ENCODE assay signal across 16 cellular contexts in genomic region chr12:108004368-108004767, GRCh38.
A peak's percentile ranks its signal among the peaks of the same experiment; 100 is the strongest.
DNase-seq lines count a peak whose midpoint lies in the region; ATAC-seq, FAIRE-seq and TF ChIP-seq lines count a peak whose summit lies in the region.
"Had no signal": no experiment of that assay in that cellular context is flagged by ENCODE, and none has a peak within 500 bp of the region (broad histone marks: within the 10 kb centered on the region; RNA-seq: fewer than 3 reads in every experiment).

No MANE protein-coding gene starts in this region.

- no peaks in the 10 kb centered on the region for H3K9me2 ChIP-seq in PC-3 (replicated peaks; ENCODE audit: low read length)
- no peaks in the 10 kb centered on the region for H3K9me2 ChIP-seq in hepatocyte (replicated peaks; ENCODE audit: insufficient read depth)

- H2AFZ ChIP-seq in PC-3 (ENCODE audit: low read length) (no peak overlapping the region), hepatocyte (no peak overlapping the region)

- H3K79me2 ChIP-seq in PC-3 (ENCODE audit: low read length), result no peaks in the 10 kb centered on the region
- no peaks in the 10 kb centered on the region for H3K79me2 ChIP-seq in hepatocyte

- no TSS peak for BruUV-seq in A673 (replicated peaks; lab: Mats Ljungman, UMichigan)
- no TSS peak for BruUV-seq in PC-3 (replicated peaks; lab: Mats Ljungman, UMichigan)

- H3K36me3 ChIP-seq in A673 (ENCODE audit: insufficient read depth, low read length, poor library complexity, severe bottlenecking) (no peaks in the 10 kb centered on the region), PC-3 (ENCODE audit: low read depth, low read length) (no peaks in the 10 kb centered on the region), hepatocyte (replicated peaks; ENCODE audit: insufficient read depth, low read depth) (no peaks in the 10 kb centered on the region)

- H3F3A ChIP-seq in PC-3 (ENCODE audit: low read length, unreplicated experiment), result no peaks in the 10 kb centered on the region

- CTCF ChIA-PET in A673 (lab: Charles Lee) (no interaction called here), PC-3 (lab: Charles Lee) (no interaction called here)

- H3K27me3 ChIP-seq in A673 (replicated peaks; ENCODE audit: insufficient read depth, low read depth, low read length, poor library complexity), result peaks cover 23% of the 10 kb centered on the region
- peaks cover 8% of the 10 kb centered on the region; the same call in 1 of the 2 replicates for H3K27me3 ChIP-seq in PC-3 (ENCODE audit: low read length)
- H3K27me3 ChIP-seq in hepatocyte, result no peaks in the 10 kb centered on the region

- no peak for FAIRE-seq in HTR-8/SVneo (lab: Jason Lieb, UNC)
- FAIRE-seq: GM12892 had no signal

- no peak overlapping the region for H3K4me2 ChIP-seq in PC-3 (ENCODE audit: low read length)
- H3K4me2 ChIP-seq in hepatocyte, result no peak overlapping the region
- H3K4me2 ChIP-seq: smooth muscle cell had no signal

- H3K9ac ChIP-seq in PC-3 (ENCODE audit: low read length), result no peak overlapping the region

- TF ChIP-seq CTCF in A673 (conservative IDR thresholded peaks at IDR 0.05; ENCODE audit: low read depth, low read length) (no peak), PC-3 (conservative IDR thresholded peaks at IDR 0.05; ENCODE audit: low read depth, low read length) (no peak), hepatocyte (IDR thresholded peaks at IDR 0.05; ENCODE audit: poor library complexity) (no peak)

- H3K27ac ChIP-seq in A673 (ENCODE audit: low read depth, low read length, poor library complexity, severe bottlenecking), result no peak overlapping the region
- no peak overlapping the region for H3K27ac ChIP-seq in PC-3 (ENCODE audit: low read length)
- no peak overlapping the region for H3K27ac ChIP-seq in hepatocyte

- intact Hi-C loops in A673 (cut with micrococcal nuclease; ENCODE audit: unreplicated experiment), result no loop called here
- intact Hi-C loops in PC-3 (cut with micrococcal nuclease), result no loop called here

- H4K20me1 ChIP-seq in PC-3 (ENCODE audit: low read length), result no peaks in the 10 kb centered on the region
- H4K20me1 ChIP-seq in hepatocyte (ENCODE audit: insufficient read depth, poor library complexity, severe bottlenecking), result no peaks in the 10 kb centered on the region

- DNase-seq in A673 (ENCODE audit: low spot score) (peak; percentile 3), HTR-8/SVneo (ENCODE audit: insufficient read length, low spot score) (peak; percentile 3), PC-3 (peak; percentile 28), hepatocyte (ENCODE audit: low spot score) (peak; percentile 57), mucosa of gallbladder (ENCODE audit: low spot score) (no peak), KG1 (lab: John Stamatoyannopoulos, UW) (no peak)
- DNase-seq: activated CD4-positive, alpha-beta T cell treated with anti-CD3 and anti-CD28 coated beads, Interleukin-2, amount 50 U/mL, for 4 hours; activated effector memory CD4-positive, alpha-beta T cell treated with anti-CD3 and anti-CD28 coated beads, Interleukin-2, amount 50 U/mL, for 16 hours; DMS79 treated with DMSO at 0.1 percent for 48 hours; glutamatergic neuron; NCI-H1417 treated with DMSO at 0.1 percent for 48 hours; SW 1271 had no signal

- ATAC-seq in PC-3 (no peak), HG02571 (IDR thresholded peaks at IDR 0.05; ENCODE audit: unreplicated experiment) (no peak), HG02885 (IDR thresholded peaks at IDR 0.05; ENCODE audit: poor library complexity, unreplicated experiment) (no peak)

- no peak overlapping the region for H3K4me3 ChIP-seq in A673 (ENCODE audit: low read depth, low read length, poor library complexity, severe bottlenecking)
- H3K4me3 ChIP-seq in PC-3 (ENCODE audit: low read length), result no peak overlapping the region
- H3K4me3 ChIP-seq in hepatocyte, result no peak overlapping the region
- H3K4me3 ChIP-seq: smooth muscle cell had no signal

- POLR2A ChIA-PET in A673 (lab: Charles Lee; ENCODE audit: low non-redundant PET), result no interaction called here
- POLR2A ChIA-PET in PC-3 (lab: Charles Lee; ENCODE audit: unreplicated experiment), result no interaction called here

- 15% methylated on average over 1 of the region's 1 CpG for WGBS in hepatocyte (ENCODE audit: low lambda C conversion rate, missing lambda C conversion rate)

- H3K9me3 ChIP-seq in A673 (ENCODE audit: low read depth, low read length, poor library complexity, severe bottlenecking) (no peaks in the 10 kb centered on the region), PC-3 (ENCODE audit: low read length) (no peaks in the 10 kb centered on the region), hepatocyte (ENCODE audit: low read depth) (no peaks in the 10 kb centered on the region)

- no peaks in the 10 kb centered on the region for H3K4me1 ChIP-seq in A673 (ENCODE audit: insufficient read depth, low read length, poor library complexity, severe bottlenecking)
- no peaks in the 10 kb centered on the region for H3K4me1 ChIP-seq in PC-3 (ENCODE audit: insufficient read depth, low read length)
- H3K4me1 ChIP-seq in hepatocyte (ENCODE audit: insufficient read depth), result peaks cover 6% of the 10 kb centered on the region

Comparison
In these comparisons a context has a peak if more than half of its experiments do, and no peak if none do; other contexts are left out.
1. DNase-seq: peak in A673 (single experiment), HTR-8/SVneo (single experiment), PC-3 (single experiment) and hepatocyte (single experiment); none in mucosa of gallbladder (single experiment) and KG1 (single experiment).